ENCODE assay signal across 8 cellular contexts in genomic region chr19:19488875-19489690, GRCh38. TPM values are rescaled to one million over a fixed set of nuclear protein-coding genes. Genes with fewer than 3 reads are reported as not detected.
A peak's percentile ranks its signal among the peaks of the same experiment; 100 is the strongest.
DNase-seq lines count a peak whose midpoint lies in the region; ATAC-seq, FAIRE-seq and TF ChIP-seq lines count a peak whose summit lies in the region.

No MANE protein-coding gene starts in this region.

- DNase-seq in GM03348 (ENCODE audit: low spot score) (peak; percentile 94), HFF-Myc (ENCODE audit: extremely low read depth, low read depth) (peak; percentile 92), NCI-H2171 (lab: John Stamatoyannopoulos, UW) (peak; percentile 59), left colon (peak; percentile 85 to 89)
- peak; percentile 92 for DNase-seq in activated CD4-positive, alpha-beta T cell treated with anti-CD3 and anti-CD28 coated beads for 48 hours
- peak; percentile 78 to 82 for DNase-seq in stimulated activated CD4-positive, alpha-beta T cell treated with anti-CD3 and anti-CD28 coated beads, Interleukin-2, amount 100 ng/mL, for 24 hours

- no peak overlapping the region for H3K4me3 ChIP-seq in HFF-Myc (replicated peaks; ENCODE audit: low read depth, low read length)

- peak; percentile 53 for FAIRE-seq in colon (lab: Jason Lieb, UNC)

- peak; percentile 73 for ATAC-seq in left colon
- no peak for ATAC-seq in HG03442 (IDR thresholded peaks at IDR 0.05; ENCODE audit: unreplicated experiment)

- intact Hi-C loops in left colon (cut with DNase I, micrococcal nuclease), result no loop called here

- no peak for TF ChIP-seq CTCF in HFF-Myc (IDR thresholded peaks at IDR 0.05; ENCODE audit: low read depth, low read length, missing control alignments)

RNA-seq across cellular contexts. Expression of gene TSSK6, which starts 26.3 kb away (rescaled TPM):
- 1 to 10 TPM; 1.6 to 2.8 TPM for total RNA-seq in left colon

RNA-seq across cellular contexts. Expression of gene NDUFA13, which starts 26.9 kb away (rescaled TPM):
- 100 to 1,000 TPM; 430 to 489 TPM for total RNA-seq in left colon

RNA-seq across cellular contexts. Expression of gene YJEFN3, which starts 39.6 kb away (rescaled TPM):
- 1 to 10 TPM; 4.6 to 4.9 TPM for total RNA-seq in left colon

RNA-seq across cellular contexts. Expression of gene CILP2, which starts 49.0 kb away (rescaled TPM):
- total RNA-seq in left colon, result under 1 TPM; 0.09 to 0.11 TPM
